ENCODE assay signal across 8 cellular contexts in genomic region chr17:16438173-16438556, GRCh38. TPM values are rescaled to one million over a fixed set of nuclear protein-coding genes. Genes with fewer than 3 reads are reported as not detected.
A peak's percentile ranks its signal among the peaks of the same experiment; 100 is the strongest.
DNase-seq lines count a peak whose midpoint lies in the region; ATAC-seq, FAIRE-seq and TF ChIP-seq lines count a peak whose summit lies in the region.

No MANE protein-coding gene starts in this region.

- H3K4me3 ChIP-seq in BJ (ENCODE audit: low read depth, low read length) (peak overlapping the region; percentile 20), K562 (peak overlapping the region; percentile 99), mucosa of descending colon (peak overlapping the region; percentile 92)

- no peak for FAIRE-seq in K562 (lab: Jason Lieb, UNC)

- peak overlapping the region; percentile 99 for H3K4me2 ChIP-seq in K562 (ENCODE audit: insufficient read depth, low read length)

- CTCF ChIA-PET in BJ (lab: Yijun Ruan, JAX): interaction anchor here (0.6 to 1.9 kb wide), 9 partner anchors 9 to 412 kb away, joined by 3 to 15 read pairs (median 5); no protein-coding TSS in a partner anchor
- CTCF ChIA-PET in K562 (lab: Yijun Ruan, JAX; ENCODE audit: low intra/inter-chr PET ratio): no interaction called here

- peaks cover 49% of the 10 kb centered on the region for H3K79me2 ChIP-seq in K562 (ENCODE audit: control insufficient read depth, insufficient read depth, low read length)

- no peak for TF ChIP-seq RAD21 in K562 (CRISPR knock-in tag; conservative IDR thresholded peaks at IDR 0.05 in 1 of 2, IDR thresholded peaks at IDR 0.05 in 1 of 2)

- no peak for TF ChIP-seq POLR2A in K562 (conservative IDR thresholded peaks at IDR 0.05)

- H2AFZ ChIP-seq in K562 (ENCODE audit: low read depth, low read length): peak overlapping the region; percentile 82

- POLR2A ChIA-PET in BJ (lab: Charles Lee) (interaction anchor here (0.6 to 1.3 kb wide), 7 partner anchors 10 to 98 kb away, joined by 3 to 7 read pairs (median 3); no protein-coding TSS in a partner anchor), K562 (lab: Yijun Ruan, JAX) (interaction anchor here (0.6 to 5.5 kb wide), 22 partner anchors 9 to 226 kb away, joined by 3 to 39 read pairs (median 4); partner anchors contain the start of genes NCOR1, TRPV2 and UBB)

- 4% methylated on average over 8 of the region's 8 CpGs for WGBS in K562 (ENCODE audit: insufficient coverage, low coverage, missing lambda C conversion rate)

- TSS peak; percentile 96 for BruUV-seq in K562 (replicated peaks; lab: Mats Ljungman, UMichigan)

- intact Hi-C loops in K562 (cut with micrococcal nuclease): loop anchor here (2.0 kb wide), 1 partner anchor 57 kb away; the partner anchor contains the start of gene UBB
- intact Hi-C loops in mucosa of descending colon (cut with DNase I, micrococcal nuclease): no loop called here

- in situ Hi-C loops in K562 (cut with MboI): no loop called here

- H3K27ac ChIP-seq in K562 (ENCODE audit: extremely low read depth, low read depth, low read length): peak overlapping the region; percentile 98

- DNase-seq in BJ (ENCODE audit: low read depth) (no peak), K562 (ENCODE audit: extremely low read depth in 1 of 4, low spot score in 3 of 4) (no peak), mucosa of descending colon (no peak), activated gamma-delta T cell treated with Interleukin-2 at 50 U/mL for 16 hours (no peak), inferior parietal cortex (ENCODE audit: extremely low spot score) (no peak), RKO (ENCODE audit: low spot score) (no peak), hypothalamus (lab: John Stamatoyannopoulos, UW) (no peak)

- ATAC-seq in HG02943 (IDR thresholded peaks at IDR 0.05; ENCODE audit: low read depth, unreplicated experiment): peak; percentile 4
- ATAC-seq in K562: peak; percentile 2
- no peak for ATAC-seq in mucosa of descending colon

- peaks cover 28% of the 10 kb centered on the region for H4K20me1 ChIP-seq in K562 (replicated peaks; ENCODE audit: control insufficient read depth, insufficient read depth, low read length)

- H3K4me1 ChIP-seq in K562 (replicated peaks in 1 of 2; ENCODE audit: control insufficient read depth in 2 of 2, insufficient read depth in 2 of 2, low read length in 2 of 2) (peaks cover 21 to 29% of the 10 kb centered on the region in 2 experiments), mucosa of descending colon (ENCODE audit: low read depth) (peaks cover 29% of the 10 kb centered on the region)

- TF ChIP-seq CTCF in BJ (IDR thresholded peaks at IDR 0.05; ENCODE audit: insufficient read depth, low read depth, low read length) (no peak), K562 (IDR thresholded peaks at IDR 0.05 in 2 of 3, conservative IDR thresholded peaks at IDR 0.05 in 1 of 3; ENCODE audit: insufficient read depth in 2 of 3, low read depth in 1 of 3, low read length in 3 of 3) (no peak), mucosa of descending colon (IDR thresholded peaks at IDR 0.05) (no peak)

- H3K27me3 ChIP-seq in BJ (ENCODE audit: control insufficient read depth, insufficient read depth, low read length) (no peaks in the 10 kb centered on the region), K562 (ENCODE audit: control insufficient read depth in 2 of 2, insufficient read depth in 2 of 2, low read length in 2 of 2) (no peaks in the 10 kb centered on the region)

- H3K36me3 ChIP-seq in BJ (ENCODE audit: control insufficient read depth, insufficient read depth, low read length) (peaks cover 17% of the 10 kb centered on the region), K562 (ENCODE audit: control insufficient read depth, insufficient read depth, low read length) (peaks cover 39% of the 10 kb centered on the region), mucosa of descending colon (ENCODE audit: low read depth) (peaks cover 5% of the 10 kb centered on the region)

- no peak for TF ChIP-seq EP300 in K562 (IDR thresholded peaks at IDR 0.05; ENCODE audit: low read length)

- H3K9me3 ChIP-seq in K562 (replicated peaks; ENCODE audit: control insufficient read depth, insufficient read depth, low read depth, low read length) (no peaks in the 10 kb centered on the region), mucosa of descending colon (no peaks in the 10 kb centered on the region)

- H3K9ac ChIP-seq in K562 (ENCODE audit: insufficient read depth in 1 of 2, low read depth in 2 of 2, low read length in 2 of 2): peak overlapping the region; percentile 28 to 76; a peak in 3 of 4 replicates

- peaks cover 6% of the 10 kb centered on the region for H3K9me1 ChIP-seq in K562 (ENCODE audit: control insufficient read depth, insufficient read depth, low read length)

TF ChIP-seq in K562, 482 proteins besides CTCF, POLR2A, EP300 and RAD21 (continues in another document):
- no peak for TF ChIP-seq HIVEP1 (CRISPR knock-in tag; IDR thresholded peaks at IDR 0.05)
- no peak for TF ChIP-seq NCOA4 (IDR thresholded peaks at IDR 0.05; ENCODE audit: partially characterized antibody)
- no peak for TF ChIP-seq ZFP1 (CRISPR knock-in tag; IDR thresholded peaks at IDR 0.05)
- no peak for TF ChIP-seq NCOR1 (IDR thresholded peaks at IDR 0.05)
- TF ChIP-seq SNIP1 (IDR thresholded peaks at IDR 0.05; ENCODE audit: low read depth): no peak

RNA-seq across cellular contexts. Expression of gene TRPV2, which starts 22.8 kb away (rescaled TPM):
- polyA plus RNA-seq in BJ (2011; rRNA removed) (4.0 and 7.9 TPM in 2 replicates), K562 (2011; rRNA removed) (37.5 and 60.1 TPM in 2 replicates), K562 (2014; fragmentation: Illumina TruSeq; extraction: Trizol) (29.6 and 39.7 TPM in 2 replicates), K562 (2014; fragmentation: Nextera tagmentation; extraction: Ambion mirVana) (10 to 100 TPM in 1 of 2 experiments, 1 to 10 TPM in 1; 10.0 to 15.6 TPM), K562 (2014; rRNA removed) (33.7 and 42.0 TPM in 2 replicates)
- polyA minus RNA-seq in BJ (2011; rRNA and poly(A)+ RNA removed): 5.9 and 15.0 TPM in 2 replicates
- total RNA-seq in K562 (2011; cell fraction: chromatin; rRNA removed; ENCODE audit: low replicate concordance): 66.3 and 211 TPM in 2 replicates
- total RNA-seq in K562 (2011; cell fraction: nucleolus; rRNA removed): 185 and 234 TPM in 2 replicates
- 108 and 114 TPM in 2 replicates for total RNA-seq in K562 (2011; cell fraction: nucleoplasm; rRNA removed)
- total RNA-seq in K562 (2014; rRNA removed) (43.5 and 51.6 TPM in 2 replicates), K562 (2014; rRNA removed; fragmentation: Illumina TruSeq; extraction: Trizol) (24.1 and 30.3 TPM in 2 replicates), K562 (2015; rRNA removed; fragmentation: Illumina TruSeq; extraction: Trizol) (28.6 and 31.9 TPM in 2 replicates), K562 (2021) (93.6 and 97.5 TPM in 2 replicates), mucosa of descending colon (10 to 100 TPM in 2 of 3 donors, 1 to 10 TPM in 1; 4.8 to 15.2 (median 13.3) TPM)
- polyA plus RNA-seq in K562 (2011; cell fraction: cytosol; rRNA removed): 43.3 and 57.1 TPM in 2 replicates
- polyA plus RNA-seq in K562 (2011; cell fraction: nucleus; rRNA removed): 61.7 and 85.4 TPM in 2 replicates
- 83.6 and 173 TPM in 2 replicates for polyA plus RNA-seq in K562 (2012)
- 43.0 and 43.3 TPM in 2 replicates for polyA minus RNA-seq in K562 (2011; rRNA and poly(A)+ RNA removed)
- 86.4 and 94.1 TPM in 2 replicates for polyA minus RNA-seq in K562 (2011; cell fraction: cytosol; rRNA and poly(A)+ RNA removed)
- 27.1 and 30.0 TPM in 2 replicates for polyA minus RNA-seq in K562 (2011; cell fraction: nucleus; rRNA and poly(A)+ RNA removed)

RNA-seq across cellular contexts. Expression of gene LRRC75A, which starts 53.8 kb away (rescaled TPM):
- polyA plus RNA-seq in BJ (2011; rRNA removed) (0.82 and 1.3 TPM in 2 replicates), K562 (2011; rRNA removed) (0.05 and 0.07 TPM in 2 replicates), K562 (2014; fragmentation: Illumina TruSeq; extraction: Trizol) (not detected in 2 replicates), K562 (2014; fragmentation: Nextera tagmentation; extraction: Ambion mirVana) (under 1 TPM; 0.08 to 0.34 TPM), K562 (2014; rRNA removed) (0.05 TPM in 1 of 2 replicates, not detected in the other)
- 0.33 and 0.36 TPM in 2 replicates for polyA minus RNA-seq in BJ (2011; rRNA and poly(A)+ RNA removed)
- 0.18 and 0.30 TPM in 2 replicates for total RNA-seq in K562 (2011; cell fraction: chromatin; rRNA removed; ENCODE audit: low replicate concordance)
- 0.13 and 0.33 TPM in 2 replicates for total RNA-seq in K562 (2011; cell fraction: nucleolus; rRNA removed)
- 0.23 and 0.29 TPM in 2 replicates for total RNA-seq in K562 (2011; cell fraction: nucleoplasm; rRNA removed)
- total RNA-seq in K562 (2014; rRNA removed) (not detected in 2 replicates), K562 (2014; rRNA removed; fragmentation: Illumina TruSeq; extraction: Trizol) (not detected in 2 replicates), K562 (2015; rRNA removed; fragmentation: Illumina TruSeq; extraction: Trizol) (not detected in 2 replicates), K562 (2021) (0.04 TPM in 1 of 2 replicates, not detected in the other), mucosa of descending colon (10 to 100 TPM; 37.1 to 85.7 (median 52.6) TPM)
- polyA plus RNA-seq in K562 (2011; cell fraction: cytosol; rRNA removed): not detected in 2 replicates
- polyA plus RNA-seq in K562 (2011; cell fraction: nucleus; rRNA removed): 0.03 and 0.07 TPM in 2 replicates
- 0.61 and 0.75 TPM in 2 replicates for polyA plus RNA-seq in K562 (2012)
- not detected in 2 replicates for polyA minus RNA-seq in K562 (2011; rRNA and poly(A)+ RNA removed)
- not detected in 2 replicates for polyA minus RNA-seq in K562 (2011; cell fraction: cytosol; rRNA and poly(A)+ RNA removed)
- 0.11 and 0.13 TPM in 2 replicates for polyA minus RNA-seq in K562 (2011; cell fraction: nucleus; rRNA and poly(A)+ RNA removed)

RNA-seq across cellular contexts. Expression of gene UBB, which starts 57.3 kb away (rescaled TPM):
- polyA plus RNA-seq in BJ (2011; rRNA removed) (3,195 and 3,417 TPM in 2 replicates), K562 (2011; rRNA removed) (1,069 and 1,272 TPM in 2 replicates), K562 (2014; fragmentation: Illumina TruSeq; extraction: Trizol) (1,681 and 1,922 TPM in 2 replicates), K562 (2014; fragmentation: Nextera tagmentation; extraction: Ambion mirVana) (1,000 to 10,000 TPM; 3,942 to 4,143 TPM), K562 (2014; rRNA removed) (1,696 and 2,000 TPM in 2 replicates)
- polyA minus RNA-seq in BJ (2011; rRNA and poly(A)+ RNA removed): 1,408 and 2,496 TPM in 2 replicates
- 132 and 247 TPM in 2 replicates for total RNA-seq in K562 (2011; cell fraction: chromatin; rRNA removed; ENCODE audit: low replicate concordance)
- 377 and 399 TPM in 2 replicates for total RNA-seq in K562 (2011; cell fraction: nucleolus; rRNA removed)
- 354 and 382 TPM in 2 replicates for total RNA-seq in K562 (2011; cell fraction: nucleoplasm; rRNA removed)
- total RNA-seq in K562 (2014; rRNA removed) (2,054 and 2,801 TPM in 2 replicates), K562 (2014; rRNA removed; fragmentation: Illumina TruSeq; extraction: Trizol) (1,199 and 1,477 TPM in 2 replicates), K562 (2015; rRNA removed; fragmentation: Illumina TruSeq; extraction: Trizol) (1,630 and 1,692 TPM in 2 replicates), K562 (2021) (1,581 and 1,675 TPM in 2 replicates), mucosa of descending colon (1,000 to 10,000 TPM; 1,560 to 1,757 (median 1,606) TPM)
- polyA plus RNA-seq in K562 (2011; cell fraction: cytosol; rRNA removed): 1,564 and 2,005 TPM in 2 replicates
- 726 and 879 TPM in 2 replicates for polyA plus RNA-seq in K562 (2011; cell fraction: nucleus; rRNA removed)
- polyA plus RNA-seq in K562 (2012): 2,693 and 3,124 TPM in 2 replicates
- polyA minus RNA-seq in K562 (2011; rRNA and poly(A)+ RNA removed): 966 and 1,497 TPM in 2 replicates
- polyA minus RNA-seq in K562 (2011; cell fraction: cytosol; rRNA and poly(A)+ RNA removed): 625 and 785 TPM in 2 replicates
- 116 and 251 TPM in 2 replicates for polyA minus RNA-seq in K562 (2011; cell fraction: nucleus; rRNA and poly(A)+ RNA removed)

Comparison
In these comparisons a context has a peak if more than half of its experiments do, and no peak if none do; other contexts are left out.
1. H3K4me3 ChIP-seq: peak in every context shown above with its lines; median percentile 99 in K562; 92 in mucosa of descending colon; 20 in BJ.
2. RNA of gene LRRC75A, which starts 53.8 kb away (total RNA-seq): 37.1 to 85.7 TPM in mucosa of descending colon; 0.04 to 0.33 TPM in K562; every median in the first group is over 10 times any median in the second.